ENCODE assay signal across 13 cellular contexts in genomic region chr1:191279266-191279800, GRCh38.
A peak's percentile ranks its signal among the peaks of the same experiment; 100 is the strongest.
DNase-seq lines count a peak whose midpoint lies in the region; ATAC-seq, FAIRE-seq and TF ChIP-seq lines count a peak whose summit lies in the region.
"Had no signal": no experiment of that assay in that cellular context is flagged by ENCODE, and none has a peak within 500 bp of the region (broad histone marks: within the 10 kb centered on the region; RNA-seq: fewer than 3 reads in every experiment).

No MANE protein-coding gene starts in this region.

- CTCF ChIA-PET in IMR-90 (lab: Yijun Ruan, JAX) (no interaction called here), H1 (lab: Charles Lee; ENCODE audit: partially characterized antibody) (no interaction called here)

- no peaks in the 10 kb centered on the region for H3K23me2 ChIP-seq in H1 (ENCODE audit: low read depth, low read length)

- no peaks in the 10 kb centered on the region for H3K9me1 ChIP-seq in IMR-90 (ENCODE audit: insufficient read depth, low read length)

- peak; percentile 47 for DNase-seq in DMS53 (lab: John Stamatoyannopoulos, UW)
- no peak for DNase-seq in IMR-90
- DNase-seq in H1 (ENCODE audit: low read depth in 1 of 2, low spot score in 2 of 2): no peak
- DNase-seq in NCI-H82 treated with DMSO at 0.1 percent for 48 hours (lab: John Stamatoyannopoulos, UW; ENCODE audit: unreplicated experiment): no peak
- no peak for DNase-seq in central memory CD4-positive, alpha-beta T cell
- no peak for DNase-seq in esophagus squamous epithelium (lab: John Stamatoyannopoulos, UW)
- DNase-seq: Caco-2; CD8-positive, alpha-beta T cell; DMS79; H9 had no signal

- H3K4me1 ChIP-seq in IMR-90 (ENCODE audit: control insufficient read depth, insufficient read depth, low read length) (no peaks in the 10 kb centered on the region), H1 (replicated peaks in 1 of 4; ENCODE audit: control insufficient read depth in 3 of 4, insufficient read depth in 4 of 4, low read length in 3 of 4) (no peaks in the 10 kb centered on the region), esophagus squamous epithelium (no peaks in the 10 kb centered on the region)
- H3K4me1 ChIP-seq: Caco-2 had no signal

- no peak overlapping the region for H3K4ac ChIP-seq in IMR-90 (ENCODE audit: low read depth, low read length)
- H3K4ac ChIP-seq in H1 (replicated peaks; ENCODE audit: insufficient read length, low read depth, low read length): no peak overlapping the region

- no peak overlapping the region for H3K9ac ChIP-seq in IMR-90 (ENCODE audit: low read depth, low read length)
- H3K9ac ChIP-seq in H1 (replicated peaks in 1 of 4; ENCODE audit: extremely low read depth in 1 of 4, low read depth in 3 of 4, low read length in 3 of 4): no peak overlapping the region

- H3K9me3 ChIP-seq in IMR-90 (ENCODE audit: control insufficient read depth, insufficient read depth, low read length) (peaks cover 2% of the 10 kb centered on the region; the same call in 1 of the 2 replicates), H1 (ENCODE audit: insufficient read depth in 2 of 2, low read depth in 1 of 2, low read length in 1 of 2) (peaks cover 0 to 2% of the 10 kb centered on the region in 2 experiments; a peak in 1 of 4 replicates), esophagus squamous epithelium (peaks cover 0 to 10% (median 6%) of the 10 kb centered on the region in 3 donors)
- H3K9me3 ChIP-seq: Caco-2 had no signal

- H3K79me1 ChIP-seq in IMR-90 (ENCODE audit: low read depth in 1 of 2, low read length in 2 of 2) (no peaks in the 10 kb centered on the region), H1 (ENCODE audit: low read depth, low read length) (no peaks in the 10 kb centered on the region)

- H3K27me3 ChIP-seq in IMR-90 (ENCODE audit: control insufficient read depth, insufficient read depth, low read length): no peaks in the 10 kb centered on the region
- H3K27me3 ChIP-seq in H1 (replicated peaks in 1 of 4; ENCODE audit: control insufficient read depth in 3 of 4, extremely low read depth in 1 of 4, insufficient read depth in 3 of 4, low read length in 3 of 4): no peaks in the 10 kb centered on the region
- no peaks in the 10 kb centered on the region for H3K27me3 ChIP-seq in esophagus squamous epithelium

- H3K18ac ChIP-seq in IMR-90 (ENCODE audit: low read depth, low read length): no peak overlapping the region
- H3K18ac ChIP-seq in H1 (ENCODE audit: extremely low read depth, low read length): no peak overlapping the region

- no peak for TF ChIP-seq POLR2A in IMR-90 (IDR thresholded peaks at IDR 0.05; ENCODE audit: low read depth, low read length)
- no peak for TF ChIP-seq POLR2A in H1 (IDR thresholded peaks at IDR 0.05; ENCODE audit: control extremely low read depth in 1 of 2, low read depth in 2 of 2, low read length in 2 of 2)
- no peak for TF ChIP-seq POLR2A in esophagus squamous epithelium (IDR thresholded peaks at IDR 0.05)

- ATAC-seq in IMR-90 (ENCODE audit: low read depth): no peak
- ATAC-seq: CD8-positive, alpha-beta T cell; GM12878; GM23338 had no signal

- H3K4me3 ChIP-seq in IMR-90 (ENCODE audit: insufficient read depth, low read depth, low read length) (no peak overlapping the region), H1 (ENCODE audit: extremely low read depth in 1 of 4, insufficient read depth in 2 of 4, low read depth in 3 of 4, low read length in 4 of 4) (no peak overlapping the region), esophagus squamous epithelium (no peak overlapping the region)
- H3K4me3 ChIP-seq: GM12878, GM23338 had no signal

- H4K8ac ChIP-seq in IMR-90 (ENCODE audit: low read depth in 2 of 2, low read length in 2 of 2) (no peak overlapping the region), H1 (ENCODE audit: extremely low read depth, insufficient read depth, low read length) (no peak overlapping the region)

- no peak overlapping the region for H3K4me2 ChIP-seq in IMR-90 (ENCODE audit: low read depth, low read length)
- H3K4me2 ChIP-seq in H1 (ENCODE audit: insufficient read depth in 1 of 2, low read depth in 2 of 2, low read length in 2 of 2): no peak overlapping the region
- H3K4me2 ChIP-seq: GM23338 had no signal

- H3K27ac ChIP-seq in IMR-90 (ENCODE audit: insufficient read depth, low read length) (no peak overlapping the region), H1 (ENCODE audit: low read depth, low read length) (no peak overlapping the region), esophagus squamous epithelium (no peak overlapping the region)

- H2BK120ac ChIP-seq in IMR-90 (ENCODE audit: low read depth, low read length) (no peak overlapping the region), H1 (replicated peaks; ENCODE audit: low read depth, low read length) (no peak overlapping the region)

- no peak overlapping the region for H3K23ac ChIP-seq in IMR-90 (ENCODE audit: low read depth, low read length)
- H3K23ac ChIP-seq in H1 (ENCODE audit: insufficient read length): no peak overlapping the region

- H4K5ac ChIP-seq in IMR-90 (ENCODE audit: low read depth, low read length) (no peak overlapping the region), H1 (ENCODE audit: insufficient read length, low read depth, low read length) (no peak overlapping the region)

- no peak for FAIRE-seq in H1 (lab: Jason Lieb, UNC)
- FAIRE-seq: GM12878, GM18507 had no signal

- H2AFZ ChIP-seq in IMR-90 (replicated peaks; ENCODE audit: low read length, poor library complexity) (no peak overlapping the region), H1 (ENCODE audit: low read length) (no peak overlapping the region)
- H2AFZ ChIP-seq: GM23338 had no signal

- H2BK12ac ChIP-seq in H1 (ENCODE audit: low read depth, low read length): no peak overlapping the region

- in situ Hi-C loops in IMR-90 (cut with MboI; ENCODE audit: low sequenced_read_pairs): no loop called here

- H2BK20ac ChIP-seq in IMR-90 (ENCODE audit: low read depth, low read length): no peak overlapping the region
- H2BK20ac ChIP-seq in H1 (ENCODE audit: low read length): no peak overlapping the region

- H4K20me1 ChIP-seq in IMR-90 (ENCODE audit: insufficient read depth, low read length): no peaks in the 10 kb centered on the region
- H4K20me1 ChIP-seq in H1 (replicated peaks in 1 of 2; ENCODE audit: control insufficient read depth in 1 of 2, insufficient read depth in 2 of 2, low read length in 2 of 2): no peaks in the 10 kb centered on the region

- no CpG with 5 or more reads among the region's 2 CpGs for WGBS in IMR-90 (ENCODE audit: extremely low coverage in 2 of 2, insufficient read length in 1 of 2), 2 experiments
- WGBS in H1 (ENCODE audit: extremely low coverage in 1 of 2, insufficient coverage in 1 of 2, insufficient read length in 1 of 2, insufficient replicate concordance in 2 of 2, low coverage in 1 of 2, low lambda C conversion rate in 2 of 2, missing lambda C conversion rate in 1 of 2), 2 experiments: 96% methylated on average over 2 of the region's 2 CpGs; no CpG with 5 or more reads in 1 of the 2 experiments
- WGBS in esophagus squamous epithelium, 2 donors: 66 to 68% methylated on average over 2 of the region's 2 CpGs

- no peak overlapping the region for H2AK9ac ChIP-seq in IMR-90 (replicated peaks; ENCODE audit: low read depth, low read length, poor library complexity)

- intact Hi-C loops in IMR-90 (cut with micrococcal nuclease): no loop called here
- intact Hi-C loops in esophagus squamous epithelium (cut with DNase I): no loop called here

- TF ChIP-seq RAD21 in IMR-90 (IDR thresholded peaks at IDR 0.05; ENCODE audit: low read length) (no peak), H1 (IDR thresholded peaks at IDR 0.05 in 1 of 2, conservative IDR thresholded peaks at IDR 0.05 in 1 of 2; ENCODE audit: low read depth in 2 of 2, low read length in 2 of 2) (no peak)

- H2BK15ac ChIP-seq in IMR-90 (ENCODE audit: low read depth, low read length) (no peak overlapping the region), H1 (ENCODE audit: low read length) (no peak overlapping the region)

- no peaks in the 10 kb centered on the region for H3K79me2 ChIP-seq in H1 (ENCODE audit: control insufficient read depth in 1 of 2, insufficient read depth in 2 of 2, low read length in 2 of 2)

- dilution Hi-C loops in IMR-90 (cut with HindIII; ENCODE audit: low sequenced_read_pairs, unreplicated experiment): no loop called here

- no peak for TF ChIP-seq EP300 in H1 (IDR thresholded peaks at IDR 0.05; ENCODE audit: borderline replicate concordance in 1 of 2, low read depth in 2 of 2, low read length in 2 of 2)

- H2AK5ac ChIP-seq in IMR-90 (ENCODE audit: low read depth, low read length) (no peak overlapping the region), H1 (ENCODE audit: low read depth, low read length) (no peak overlapping the region)

- H2BK5ac ChIP-seq in IMR-90 (ENCODE audit: low read depth, low read length, poor library complexity, severe bottlenecking) (no peak overlapping the region), H1 (ENCODE audit: low read depth, low read length) (no peak overlapping the region)

- no TSS peak for BruUV-seq in IMR-90 (replicated peaks; lab: Mats Ljungman, UMichigan)

- TF ChIP-seq CTCF in IMR-90 (conservative IDR thresholded peaks at IDR 0.05; ENCODE audit: low read depth, low read length) (no peak), H1 (IDR thresholded peaks at IDR 0.05; ENCODE audit: control extremely low read depth in 1 of 3, insufficient read depth in 1 of 3, low read depth in 1 of 3, low read length in 3 of 3) (no peak), esophagus squamous epithelium (IDR thresholded peaks at IDR 0.05) (no peak)

- H3K14ac ChIP-seq in IMR-90 (replicated peaks; ENCODE audit: low read depth, low read length) (no peak overlapping the region), H1 (ENCODE audit: insufficient read length) (no peak overlapping the region)

- H3K56ac ChIP-seq in IMR-90 (ENCODE audit: extremely low read depth, insufficient read depth, low read length) (no peak overlapping the region), H1 (replicated peaks; ENCODE audit: insufficient read length, low read depth, low read length) (no peak overlapping the region)

- H3K36me3 ChIP-seq in IMR-90 (ENCODE audit: control insufficient read depth, insufficient read depth, low read length) (no peaks in the 10 kb centered on the region), H1 (ENCODE audit: control insufficient read depth in 2 of 4, insufficient read depth in 4 of 4, low read length in 3 of 4) (no peaks in the 10 kb centered on the region), esophagus squamous epithelium (no peaks in the 10 kb centered on the region)

- H4K91ac ChIP-seq in IMR-90 (ENCODE audit: insufficient read depth, low read depth, low read length) (no peak overlapping the region), H1 (replicated peaks; ENCODE audit: insufficient read length, low read length) (no peak overlapping the region)

- POLR2A ChIA-PET in IMR-90 (lab: Charles Lee; ENCODE audit: unreplicated experiment): no interaction called here
- POLR2A ChIA-PET in H1 (lab: Charles Lee; ENCODE audit: partially characterized antibody): no interaction called here

TF ChIP-seq in IMR-90, 13 proteins besides CTCF, POLR2A, EP300 and RAD21:
- TF ChIP-seq CEBPB (IDR thresholded peaks at IDR 0.05; ENCODE audit: low read depth, low read length): peak; percentile 84
- no peak for TF ChIP-seq MAFK (IDR thresholded peaks at IDR 0.05; ENCODE audit: low read depth, low read length)

TF ChIP-seq in H1, 55 proteins besides CTCF, POLR2A, EP300 and RAD21:
- TF ChIP-seq GTF2F1 (IDR thresholded peaks at IDR 0.05; ENCODE audit: borderline replicate concordance, low read depth, low read length): no peak
- TF ChIP-seq CEBPB (IDR thresholded peaks at IDR 0.05; ENCODE audit: low read depth, low read length): peak; percentile 73; the same call in 1 of the 2 replicates
